In genomic region chr9:110133059-110133458, GRCh38 we compare ENCODE assay signal across 1 cellular context.
TF ChIP-seq lines count a peak whose summit lies in the region.

No MANE protein-coding gene starts in this region.

TF ChIP-seq in A549, 52 proteins besides CTCF, POLR2A, EP300 and RAD21 (continued from another document):
- no peak for TF ChIP-seq CBX2 (IDR thresholded peaks at IDR 0.05; ENCODE audit: borderline replicate concordance, low read depth)
- no peak for TF ChIP-seq JUN (IDR thresholded peaks at IDR 0.05)
- no peak for TF ChIP-seq GATA3 (IDR thresholded peaks at IDR 0.05; ENCODE audit: borderline replicate concordance)
- no peak for TF ChIP-seq MAZ (IDR thresholded peaks at IDR 0.05; ENCODE audit: borderline replicate concordance, low read depth, low read length)
- no peak for TF ChIP-seq HEYL (CRISPR knock-in tag; IDR thresholded peaks at IDR 0.05)
